In genomic region chr7:116341222-116341907, GRCh38 we compare ENCODE assay signal across 13 cellular contexts.
DNase-seq lines count a peak whose midpoint lies in the region; ATAC-seq, FAIRE-seq and TF ChIP-seq lines count a peak whose summit lies in the region.
"Had no signal": no experiment of that assay in that cellular context is flagged by ENCODE, and none has a peak within 500 bp of the region (broad histone marks: within the 10 kb centered on the region; RNA-seq: fewer than 3 reads in every experiment).

No MANE protein-coding gene starts in this region.

- no peaks in the 10 kb centered on the region for H3K27me3 Mint-ChIP-seq in memory B cell
- peaks cover 5 to 6% of the 10 kb centered on the region in 2 donors for H3K27me3 Mint-ChIP-seq in CD8-positive, alpha-beta memory T cell

- in situ Hi-C loops in K562 (cut with MboI), result no loop called here

- H3K9me3 Mint-ChIP-seq in memory B cell, result no peaks in the 10 kb centered on the region
- H3K9me3 Mint-ChIP-seq in CD8-positive, alpha-beta memory T cell, result no peaks in the 10 kb centered on the region

- TF ChIP-seq EP300 in K562 (IDR thresholded peaks at IDR 0.05; ENCODE audit: low read length), result no peak

- H3K4me3 ChIP-seq in K562 (no peak overlapping the region), aorta (ENCODE audit: low read length in 2 of 2) (no peak overlapping the region)
- no peak overlapping the region for H3K4me3 ChIP-seq in CD8-positive, alpha-beta memory T cell (ENCODE audit: low read length)
- H3K4me3 ChIP-seq: Peyer's patch had no signal

- TF ChIP-seq POLR2A in K562 (conservative IDR thresholded peaks at IDR 0.05), result no peak

- H3K4me1 ChIP-seq in K562 (replicated peaks in 1 of 2; ENCODE audit: control insufficient read depth in 2 of 2, insufficient read depth in 2 of 2, low read length in 2 of 2) (peaks cover 0 to 16% of the 10 kb centered on the region in 2 experiments; a peak in 3 of 5 replicates), aorta (ENCODE audit: control insufficient read depth in 1 of 2, insufficient read depth in 2 of 2, low read length in 2 of 2) (peaks cover 2 to 10% of the 10 kb centered on the region in 2 donors)
- H3K4me1 ChIP-seq in CD8-positive, alpha-beta memory T cell (ENCODE audit: insufficient read depth, low read length), result no peaks in the 10 kb centered on the region

- no peaks in the 10 kb centered on the region for H3K79me2 ChIP-seq in K562 (ENCODE audit: control insufficient read depth, insufficient read depth, low read length)

- POLR2A ChIA-PET in K562 (lab: Yijun Ruan, JAX), result interaction anchor here (0.6 to 1.2 kb wide), 3 partner anchors 9 to 240 kb away, joined by 3 to 4 read pairs (median 3); no protein-coding TSS in a partner anchor
- POLR2A ChIA-PET in CD8-positive, alpha-beta memory T cell (lab: Charles Lee), result no interaction called here

- H3K9me1 ChIP-seq in K562 (ENCODE audit: control insufficient read depth, insufficient read depth, low read length), result no peaks in the 10 kb centered on the region

- no peak overlapping the region for H3K27ac ChIP-seq in K562 (ENCODE audit: extremely low read depth, low read depth, low read length)
- no peak overlapping the region for H3K27ac ChIP-seq in CD8-positive, alpha-beta memory T cell (ENCODE audit: low read depth, low read length)
- no peak overlapping the region for H3K27ac ChIP-seq in aorta (ENCODE audit: low read depth in 1 of 2, low read length in 2 of 2)
- H3K27ac ChIP-seq: neutrophil, Peyer's patch had no signal

- H3K4me3 Mint-ChIP-seq in memory B cell, result no peak overlapping the region
- no peak overlapping the region for H3K4me3 Mint-ChIP-seq in CD8-positive, alpha-beta memory T cell

- FAIRE-seq in K562 (lab: Jason Lieb, UNC), result no peak

- ATAC-seq in HG03442 (IDR thresholded peaks at IDR 0.05; ENCODE audit: unreplicated experiment) (peak; percentile 53), K562 (peak; percentile 96), memory B cell (ENCODE audit: low read depth) (no peak), GM21447 (IDR thresholded peaks at IDR 0.05; ENCODE audit: unreplicated experiment) (no peak), aorta (ENCODE audit: low FRiP score) (no peak)

- peak; percentile 74 to 79 for TF ChIP-seq RAD21 in K562 (CRISPR knock-in tag; conservative IDR thresholded peaks at IDR 0.05 in 1 of 2, IDR thresholded peaks at IDR 0.05 in 1 of 2)

- no peaks in the 10 kb centered on the region for H3K36me3 ChIP-seq in K562 (ENCODE audit: control insufficient read depth, insufficient read depth, low read length)
- H3K36me3 ChIP-seq in CD8-positive, alpha-beta memory T cell (ENCODE audit: insufficient read depth, low read length), result no peaks in the 10 kb centered on the region
- H3K36me3 ChIP-seq in aorta (ENCODE audit: control insufficient read depth in 1 of 2, insufficient read depth in 2 of 2, low read length in 1 of 2), result no peaks in the 10 kb centered on the region
- H3K36me3 ChIP-seq: neutrophil, Peyer's patch had no signal

- intact Hi-C loops in K562 (cut with micrococcal nuclease), result loop anchor here (1.0 to 5.0 kb wide), 3 partner anchors 83 to 246 kb away; no protein-coding TSS in a partner anchor
- intact Hi-C loops in aorta (cut with DNase I), result no loop called here

- H3K9ac ChIP-seq in K562 (ENCODE audit: insufficient read depth in 1 of 2, low read depth in 2 of 2, low read length in 2 of 2), result no peak overlapping the region

- H4K20me1 ChIP-seq in K562 (replicated peaks; ENCODE audit: control insufficient read depth, insufficient read depth, low read length), result no peaks in the 10 kb centered on the region

- H3K36me3 Mint-ChIP-seq in memory B cell, result no peaks in the 10 kb centered on the region
- no peaks in the 10 kb centered on the region for H3K36me3 Mint-ChIP-seq in CD8-positive, alpha-beta memory T cell

- peaks cover 5% of the 10 kb centered on the region for H3K4me1 Mint-ChIP-seq in memory B cell
- no peaks in the 10 kb centered on the region for H3K4me1 Mint-ChIP-seq in CD8-positive, alpha-beta memory T cell

- DNase-seq in K562 (ENCODE audit: extremely low read depth in 1 of 4, low spot score in 3 of 4) (peak in 2 of 4 experiments; percentile 32 to 53), memory B cell (ENCODE audit: low spot score in 2 of 2) (no peak), NOMO-1 treated with DMSO at 0.1 percent for 48 hours (lab: John Stamatoyannopoulos, UW; ENCODE audit: unreplicated experiment) (no peak), aorta (no peak)
- DNase-seq in CD8-positive, alpha-beta memory T cell, result no peak
- DNase-seq: DMS79, hippocampal formation, NCI-H1092 treated with DMSO at 0.1 percent for 48 hours, Peyer's patch had no signal

- BruUV-seq in K562 (replicated peaks; lab: Mats Ljungman, UMichigan), result no TSS peak

- H2AFZ ChIP-seq in K562 (ENCODE audit: low read depth, low read length), result no peak overlapping the region

- no peak overlapping the region for H3K4me2 ChIP-seq in K562 (ENCODE audit: insufficient read depth, low read length)

- H3K9me3 ChIP-seq in K562 (replicated peaks; ENCODE audit: control insufficient read depth, insufficient read depth, low read depth, low read length) (no peaks in the 10 kb centered on the region), aorta (ENCODE audit: control insufficient read depth, low read length) (no peaks in the 10 kb centered on the region)
- no peaks in the 10 kb centered on the region for H3K9me3 ChIP-seq in CD8-positive, alpha-beta memory T cell (ENCODE audit: low read length)
- H3K9me3 ChIP-seq: neutrophil, Peyer's patch had no signal

- WGBS in K562 (ENCODE audit: insufficient coverage, low coverage, missing lambda C conversion rate), result 15% methylated on average over 4 of the region's 4 CpGs
- 82 to 85% methylated on average over 4 of the region's 4 CpGs for WGBS in aorta, 2 donors

- CTCF ChIA-PET in K562 (lab: Yijun Ruan, JAX; ENCODE audit: low intra/inter-chr PET ratio), result no interaction called here
- CTCF ChIA-PET in CD8-positive, alpha-beta memory T cell (lab: Charles Lee), result no interaction called here

- 0 out of 3 replicates have a peak, but pooled peaks have one; percentile 19 for TF ChIP-seq CTCF in GM12872 (IDR thresholded peaks at IDR 0.05; ENCODE audit: insufficient read depth, low read depth, low read length)
- TF ChIP-seq CTCF in K562 (IDR thresholded peaks at IDR 0.05 in 2 of 3, conservative IDR thresholded peaks at IDR 0.05 in 1 of 3; ENCODE audit: insufficient read depth in 2 of 3, low read depth in 1 of 3, low read length in 3 of 3), result peak; percentile 57 to 59 (median 57)

- H3K27me3 ChIP-seq in K562 (ENCODE audit: control insufficient read depth in 2 of 2, insufficient read depth in 2 of 2, low read length in 2 of 2) (no peaks in the 10 kb centered on the region), aorta (ENCODE audit: control insufficient read depth in 1 of 2, insufficient read depth in 2 of 2, low read length in 1 of 2) (no peaks in the 10 kb centered on the region)
- no peaks in the 10 kb centered on the region for H3K27me3 ChIP-seq in CD8-positive, alpha-beta memory T cell (ENCODE audit: insufficient read depth, low read length, poor library complexity, severe bottlenecking)
- H3K27me3 ChIP-seq: neutrophil, Peyer's patch had no signal

- H3K27ac Mint-ChIP-seq in memory B cell, result peak overlapping the region; percentile 29
- H3K27ac Mint-ChIP-seq in CD8-positive, alpha-beta memory T cell, result peak overlapping the region in 1 of 8 donors; percentile 1

TF ChIP-seq in K562, 482 proteins besides CTCF, POLR2A, EP300 and RAD21 (continues in another document):
- TF ChIP-seq IFI16 (CRISPR knock-in tag; IDR thresholded peaks at IDR 0.05) (no peak), TRIM24 (IDR thresholded peaks at IDR 0.05) (no peak), MCM2 (IDR thresholded peaks at IDR 0.05; ENCODE audit: low read depth) (no peak), ZKSCAN3 (CRISPR knock-in tag; IDR thresholded peaks at IDR 0.05) (no peak), C11orf30 (IDR thresholded peaks at IDR 0.05; ENCODE audit: low read depth) (peak; percentile 12; the same call in 1 of the 2 replicates), SETDB1 (IDR thresholded peaks at IDR 0.05; ENCODE audit: low read length) (no peak), ZFP30 (CRISPR knock-in tag; IDR thresholded peaks at IDR 0.05; ENCODE audit: borderline replicate concordance) (no peak), NFATC3 (IDR thresholded peaks at IDR 0.05) (no peak), ADNP (tag; IDR thresholded peaks at IDR 0.05) (peak; percentile 53; the same call in 1 of the 2 replicates), ZNF12 (CRISPR knock-in tag; IDR thresholded peaks at IDR 0.05) (no peak), LCOR (CRISPR knock-in tag; IDR thresholded peaks at IDR 0.05) (0 out of 2 replicates have a peak, but pooled peaks have one; percentile 44), MAFG (tag; conservative IDR thresholded peaks at IDR 0.05) (no peak), ZNF764 (CRISPR knock-in tag; IDR thresholded peaks at IDR 0.05; ENCODE audit: low read depth) (0 out of 2 replicates have a peak, but pooled peaks have one; percentile 34), ZNF165 (CRISPR knock-in tag; IDR thresholded peaks at IDR 0.05; ENCODE audit: borderline replicate concordance) (no peak), USF1 (CRISPR knock-in tag; IDR thresholded peaks at IDR 0.05) (no peak), CTBP1 (IDR thresholded peaks at IDR 0.05; ENCODE audit: borderline replicate concordance) (no peak), RCOR1 (IDR thresholded peaks at IDR 0.05; ENCODE audit: borderline replicate concordance in 1 of 2, low read depth in 2 of 2, low read length in 2 of 2) (no peak), DEAF1 (CRISPR knock-in tag; IDR thresholded peaks at IDR 0.05) (peak; percentile 44; the same call in 1 of the 2 replicates), FOSL1 (tag; conservative IDR thresholded peaks at IDR 0.05) (peak; percentile 37), ZKSCAN1 (IDR thresholded peaks at IDR 0.05; ENCODE audit: low read depth, low read length) (no peak)

Comparison
In these comparisons a context has a peak if more than half of its experiments do, and no peak if none do; other contexts are left out.
1. ATAC-seq: peak in HG03442 (single experiment) and K562 (single experiment); none in memory B cell (single experiment), GM21447 (single experiment) and aorta (single experiment).